Comparison of ENCODE assay signal across 24 cellular contexts in genomic region chr4:107897823-107898222, GRCh38. TPM values are rescaled to one million over a fixed set of nuclear protein-coding genes. Genes with fewer than 3 reads are reported as not detected.
DNase-seq lines count a peak whose midpoint lies in the region; ATAC-seq and TF ChIP-seq lines count a peak whose summit lies in the region.
"Had no signal": no experiment of that assay in that cellular context is flagged by ENCODE, and none has a peak within 500 bp of the region (broad histone marks: within the 10 kb centered on the region; RNA-seq: fewer than 3 reads in every experiment).

No MANE protein-coding gene starts in this region.

- H3K27me3 Mint-ChIP-seq in activated CD8-positive, alpha-beta memory T cell treated with anti-CD3 and anti-CD28 coated beads, Interleukin-2, amount 10 ng/mL, durations not matched to agents 7 days and 5 days, result peaks cover 39% of the 10 kb centered on the region

- no peaks in the 10 kb centered on the region for H3K9me3 Mint-ChIP-seq in activated CD8-positive, alpha-beta memory T cell treated with anti-CD3 and anti-CD28 coated beads, Interleukin-2, amount 10 ng/mL, durations not matched to agents 7 days and 5 days (ENCODE audit: low read depth)
- H3K9me3 Mint-ChIP-seq: activated naive CD8-positive, alpha-beta T cell treated with anti-CD3 and anti-CD28 coated beads for 36 hours; CD4-positive, CD25-positive, alpha-beta regulatory T cell; immature natural killer cell had no signal

- no peaks in the 10 kb centered on the region for H3K9me3 ChIP-seq in adipocyte (ENCODE audit: control insufficient read depth, low read length)
- no peaks in the 10 kb centered on the region for H3K9me3 ChIP-seq in skeletal muscle satellite cell (replicated peaks; ENCODE audit: low read length)
- H3K9me3 ChIP-seq: prostate gland, tibial artery had no signal

- peaks cover 5% of the 10 kb centered on the region for H3K4me1 Mint-ChIP-seq in activated CD8-positive, alpha-beta memory T cell treated with anti-CD3 and anti-CD28 coated beads, Interleukin-2, amount 10 ng/mL, durations not matched to agents 7 days and 5 days
- H3K4me1 Mint-ChIP-seq: activated naive CD8-positive, alpha-beta T cell treated with anti-CD3 and anti-CD28 coated beads for 36 hours; CD4-positive, CD25-positive, alpha-beta regulatory T cell; immature natural killer cell had no signal

- ATAC-seq in HG02610 (IDR thresholded peaks at IDR 0.05; ENCODE audit: unreplicated experiment) (peak; percentile 69), HG02798 (IDR thresholded peaks at IDR 0.05; ENCODE audit: poor library complexity, unreplicated experiment) (no peak), GM19452 (IDR thresholded peaks at IDR 0.05; ENCODE audit: unreplicated experiment) (no peak)
- no peak for ATAC-seq in activated CD8-positive, alpha-beta memory T cell treated with anti-CD3 and anti-CD28 coated beads, Interleukin-2, amount 10 ng/mL, durations not matched to agents 7 days and 5 days
- ATAC-seq: activated CD4-positive, CD25-positive, alpha-beta regulatory T cell treated with anti-CD3 and anti-CD28 coated beads, Interleukin-2, amount 50 U/mL, for 24 hours; Right ventricle myocardium inferior had no signal

- H3K4me3 ChIP-seq in adipocyte (ENCODE audit: low read length), result no peak overlapping the region
- H3K4me3 ChIP-seq in fibroblast of mammary gland (ENCODE audit: control insufficient read depth, low read depth, low read length), result no peak overlapping the region
- H3K4me3 ChIP-seq in skeletal muscle satellite cell (ENCODE audit: low read length), result no peak overlapping the region
- H3K4me3 ChIP-seq: hepatocyte, prostate gland, tibial artery had no signal

- H3K36me3 ChIP-seq in adipocyte (ENCODE audit: control insufficient read depth, insufficient read depth, low read length, severe bottlenecking) (peaks cover 12% of the 10 kb centered on the region), skeletal muscle satellite cell (ENCODE audit: insufficient read depth, low read length) (no peaks in the 10 kb centered on the region)
- H3K36me3 ChIP-seq: prostate gland, tibial artery had no signal

- no peak overlapping the region for H3K27ac Mint-ChIP-seq in activated CD8-positive, alpha-beta memory T cell treated with anti-CD3 and anti-CD28 coated beads, Interleukin-2, amount 10 ng/mL, durations not matched to agents 7 days and 5 days
- H3K27ac Mint-ChIP-seq: activated naive CD8-positive, alpha-beta T cell treated with anti-CD3 and anti-CD28 coated beads for 36 hours; CD4-positive, CD25-positive, alpha-beta regulatory T cell; immature natural killer cell had no signal

- DNase-seq in adipocyte (ENCODE audit: low read depth) (peak; percentile 35), fibroblast of mammary gland (ENCODE audit: low read depth) (peak; percentile 26), NCI-H2227 treated with DMSO at 0.1 percent for 48 hours (lab: John Stamatoyannopoulos, UW) (no peak)
- DNase-seq in activated CD8-positive, alpha-beta memory T cell treated with anti-CD3 and anti-CD28 coated beads, Interleukin-2, amount 10 ng/mL, durations not matched to agents 7 days and 5 days, result no peak
- DNase-seq: activated naive CD8-positive, alpha-beta T cell treated with anti-CD3 and anti-CD28 coated beads for 36 hours; CD4-positive, CD25-positive, alpha-beta regulatory T cell; cortex of kidney; foreskin melanocyte; immature natural killer cell; Karpas-422; NCI-H1048; NCI-H187; NCI-H774; small intestine; stimulated activated naive CD4-positive, alpha-beta T cell; tibial artery had no signal

- no peak overlapping the region for H3K9ac ChIP-seq in adipocyte (ENCODE audit: low read length)
- peak overlapping the region; percentile 71 for H3K9ac ChIP-seq in skeletal muscle satellite cell (ENCODE audit: low read depth, low read length)

- TF ChIP-seq CTCF in fibroblast of mammary gland (conservative IDR thresholded peaks at IDR 0.05; ENCODE audit: control insufficient read depth, insufficient read depth, low read depth, low read length), result no peak

- H3K4me1 ChIP-seq in adipocyte (ENCODE audit: control insufficient read depth, insufficient read depth, low read length) (peaks cover 53% of the 10 kb centered on the region), skeletal muscle satellite cell (ENCODE audit: control insufficient read depth, insufficient read depth, low read length) (peaks cover 34% of the 10 kb centered on the region)

- H3K27me3 ChIP-seq in adipocyte (replicated peaks; ENCODE audit: control insufficient read depth, insufficient read depth, low read length) (no peaks in the 10 kb centered on the region), skeletal muscle satellite cell (ENCODE audit: control insufficient read depth, insufficient read depth, low read length) (no peaks in the 10 kb centered on the region)
- H3K27me3 ChIP-seq: hepatocyte, tibial artery had no signal

- no peak overlapping the region for H3K4me3 Mint-ChIP-seq in activated CD8-positive, alpha-beta memory T cell treated with anti-CD3 and anti-CD28 coated beads, Interleukin-2, amount 10 ng/mL, durations not matched to agents 7 days and 5 days
- H3K4me3 Mint-ChIP-seq: activated naive CD8-positive, alpha-beta T cell treated with anti-CD3 and anti-CD28 coated beads for 36 hours; CD4-positive, CD25-positive, alpha-beta regulatory T cell; immature natural killer cell had no signal

- no peak overlapping the region for H3K4me2 ChIP-seq in skeletal muscle satellite cell (ENCODE audit: low read length)
- H3K4me2 ChIP-seq: hepatocyte had no signal

- CTCF ChIA-PET in activated CD8-positive, alpha-beta memory T cell treated with anti-CD3 and anti-CD28 coated beads, Interleukin-2, amount 10 ng/mL, durations not matched to agents 7 days and 5 days (lab: Charles Lee), result interaction anchor here (0.9 kb wide), 1 partner anchor 177 kb away, joined by 3 read pairs; no protein-coding TSS in a partner anchor

- no peaks in the 10 kb centered on the region for H3K36me3 Mint-ChIP-seq in activated CD8-positive, alpha-beta memory T cell treated with anti-CD3 and anti-CD28 coated beads, Interleukin-2, amount 10 ng/mL, durations not matched to agents 7 days and 5 days
- H3K36me3 Mint-ChIP-seq: activated naive CD8-positive, alpha-beta T cell treated with anti-CD3 and anti-CD28 coated beads for 36 hours; CD4-positive, CD25-positive, alpha-beta regulatory T cell; immature natural killer cell had no signal

RNA-seq across cellular contexts. Expression of gene CYP2U1, which starts 33.5 kb away (rescaled TPM):
- total RNA-seq in skeletal muscle satellite cell (2012; rRNA removed), result 5.3 and 6.6 TPM in 2 replicates
- total RNA-seq in activated CD8-positive, alpha-beta memory T cell treated with anti-CD3 and anti-CD28 coated beads, Interleukin-2, amount 10 ng/mL, durations not matched to agents 7 days and 5 days, result 1 to 10 TPM; 2.1 to 3.7 TPM

Comparison
In these comparisons a context has a peak if more than half of its experiments do, and no peak if none do; other contexts are left out.
1. DNase-seq: peak in adipocyte (single experiment) and fibroblast of mammary gland (single experiment); none in NCI-H2227 treated with DMSO at 0.1 percent for 48 hours (single experiment) and activated CD8-positive, alpha-beta memory T cell treated with anti-CD3 and anti-CD28 coated beads, Interleukin-2, amount 10 ng/mL, durations not matched to agents 7 days and 5 days (single experiment).